ENCODE assay signal across 33 cellular contexts in the genomic region with DNA sequence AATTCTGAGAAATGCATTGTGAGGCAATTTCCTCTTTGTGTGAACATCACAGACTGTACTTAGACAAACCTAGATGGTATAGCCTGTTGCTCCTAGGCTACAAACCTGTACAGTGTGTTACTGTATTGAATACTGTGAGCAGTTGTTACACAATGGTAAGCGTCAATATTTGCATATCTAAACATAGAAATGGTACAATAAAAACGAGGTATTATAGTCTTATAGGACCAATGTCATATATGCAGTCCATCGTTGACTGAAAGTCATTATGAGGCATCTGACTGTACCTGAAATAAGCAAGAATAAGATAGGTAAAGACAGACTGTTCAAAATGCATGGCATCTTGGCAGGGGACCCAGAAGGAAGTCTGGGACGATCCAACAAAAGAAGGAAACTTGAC. TPM values are rescaled to one million over a fixed set of nuclear protein-coding genes. Genes with fewer than 3 reads are reported as not detected.
"Had no signal": no experiment of that assay in that cellular context is flagged by ENCODE, and none has a peak within 500 bp of the region (broad histone marks: within the 10 kb centered on the region; RNA-seq: fewer than 3 reads in every experiment).

No MANE protein-coding gene starts in this region.

- H3K27me3 ChIP-seq: SJCRH30 had no signal

- FAIRE-seq: bronchial epithelial cell had no signal

- DNase-seq: activated CD4-positive, alpha-beta memory T cell treated with anti-CD3 and anti-CD28 coated beads, Interleukin-2, amount 10 ng/mL, durations not matched to agents 7 days and 5 days; activated CD4-positive, alpha-beta T cell treated with anti-CD3 and anti-CD28 coated beads for 1 hour; activated CD4-positive, alpha-beta T cell treated with anti-CD3 and anti-CD28 coated beads for 48 hours; activated CD4-positive, CD25-positive, alpha-beta regulatory T cell; activated CD8-positive, alpha-beta memory T cell treated with anti-CD3 and anti-CD28 coated beads for 24 hours; activated CD8-positive, alpha-beta memory T cell treated with anti-CD3 and anti-CD28 coated beads, Interleukin-2, amount 10 ng/mL, durations not matched to agents 7 days and 5 days; activated CD8-positive, alpha-beta memory T cell treated with anti-CD3 and anti-CD28 coated beads, Interleukin-2, amount 50 U/mL, for 48 hours; activated effector memory CD4-positive, alpha-beta T cell treated with Interleukin-2 at 50 U/mL for 16 hours; activated naive CD4-positive, alpha-beta T cell treated with anti-CD3 and anti-CD28 coated beads, Interleukin-2, amount 10 ng/mL, durations not matched to agents 7 days and 5 days; activated naive CD8-positive, alpha-beta T cell treated with anti-CD3 and anti-CD28 coated beads, Interleukin-2, amount 50 U/mL, for 24 hours; activated T-cell treated with anti-CD3 and anti-CD28 coated beads, Interleukin-2, amount 50 U/mL, for 48 hours; anterior cingulate cortex; caudate nucleus; NCI-H1105 treated with DMSO at 0.1 percent for 48 hours; NCI-H1436; NCI-H1694; NCI-H1930; NCI-H2107; NCI-H2171; NCI-H2227 treated with DMSO at 0.1 percent for 48 hours; NCI-H446; NCI-H524; NCI-H748 treated with DMSO at 0.1 percent for 48 hours; NK-92 treated with Interleukin-12 subunit alpha and Interleukin-12 subunit beta, amount 100 ng/mL, for 24 hours; OCI-M1; SHP77; SJCRH30; T1000; WERI-Rb-1 had no signal

- H3K27ac ChIP-seq: SJCRH30, SK-N-MC, WERI-Rb-1 had no signal

- H3K4me1 ChIP-seq: SJCRH30 had no signal

- ATAC-seq: activated CD8-positive, alpha-beta memory T cell treated with anti-CD3 and anti-CD28 coated beads, Interleukin-2, amount 10 ng/mL, durations not matched to agents 7 days and 5 days; activated naive CD8-positive, alpha-beta T cell treated with anti-CD3 and anti-CD28 coated beads, Interleukin-2, amount 50 U/mL, for 24 hours; Panc1 had no signal

- H3K9me3 ChIP-seq: SJCRH30 had no signal

- H3K36me3 ChIP-seq: SJCRH30, WERI-Rb-1 had no signal

- H3K4me3 ChIP-seq: SJCRH30, SK-N-MC had no signal

RNA-seq across cellular contexts. Expression of a gene that starts 9.4 kb away (rescaled TPM):
- total RNA-seq: T-helper 2 cell treated with Interferon-gamma antibody and Interleukin-4, amounts not matched to agents 100 ng/mL and 5 ng/mL, for 36 hours had no signal
